Comparison of ENCODE assay signal across 8 cellular contexts in the genomic region with DNA sequence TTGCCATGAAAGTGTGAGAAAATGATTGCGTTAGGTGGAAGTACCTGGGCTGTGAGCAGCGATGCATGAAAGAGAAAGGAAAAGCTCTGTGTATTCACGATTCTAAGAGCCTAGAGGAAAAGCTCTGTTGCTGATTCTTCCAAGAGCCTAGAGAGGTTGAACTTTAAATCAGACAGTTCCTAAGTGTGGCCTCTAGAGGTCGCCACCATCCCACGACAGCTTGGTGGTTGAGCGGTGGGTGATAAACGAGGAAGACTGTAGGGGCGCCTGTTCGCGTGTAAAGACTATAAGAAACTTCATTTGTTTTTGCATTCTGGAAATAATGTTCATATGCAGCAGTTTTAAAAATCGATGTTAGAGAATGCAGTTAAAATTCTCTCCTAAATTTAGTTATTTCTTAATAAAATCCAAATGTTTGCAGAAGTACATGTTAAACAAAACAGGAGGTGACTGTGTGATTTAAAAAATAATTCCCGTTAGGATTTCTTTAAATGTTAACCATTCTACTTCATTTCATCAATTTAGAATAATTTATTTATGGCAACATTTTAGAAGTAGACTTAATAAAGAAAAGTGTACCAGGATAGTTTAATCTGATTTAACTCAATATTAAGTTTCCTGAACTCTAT.
DNase-seq lines count a peak whose midpoint lies in the region; ATAC-seq and TF ChIP-seq lines count a peak whose summit lies in the region.

No MANE protein-coding gene starts in this region.

- DNase-seq in DMS 273 treated with DMSO at 0.1 percent for 48 hours (lab: John Stamatoyannopoulos, UW) (peak; percentile 65), NCI-H1417 treated with DMSO at 0.1 percent for 48 hours (lab: John Stamatoyannopoulos, UW) (peak; percentile 30), T-helper 1 cell (peak in 3 of 5 donors; percentile 30 to 47 (median 34)), cerebellum (ENCODE audit: low spot score) (peak; percentile 28), MV-4-11 (lab: John Stamatoyannopoulos, UW) (no peak), sciatic nerve (ENCODE audit: low spot score) (no peak)

- ATAC-seq in GM21526 (IDR thresholded peaks at IDR 0.05; ENCODE audit: low FRiP score, unreplicated experiment) (peak; percentile 60), sciatic nerve (no peak)

- H4K20me1 ChIP-seq in neural cell (ENCODE audit: insufficient read depth), result no peaks in the 10 kb centered on the region

- no peak for TF ChIP-seq EP300 in neural cell (conservative IDR thresholded peaks at IDR 0.05; ENCODE audit: poor library complexity, severe bottlenecking)

- H3K9ac ChIP-seq in neural cell (ENCODE audit: low read length), result no peak overlapping the region

- H3K4me3 ChIP-seq in neural cell (ENCODE audit: low read length), result no peak overlapping the region

- H2AFZ ChIP-seq in neural cell (ENCODE audit: low read depth, low read length), result no peak overlapping the region

- TF ChIP-seq CTCF in neural cell (IDR thresholded peaks at IDR 0.05; ENCODE audit: poor library complexity, severe bottlenecking), result peak; percentile 92

- no peaks in the 10 kb centered on the region for H3F3A ChIP-seq in neural cell (ENCODE audit: insufficient read depth, low read length, poor library complexity, severe bottlenecking)

- TF ChIP-seq RAD21 in neural cell (conservative IDR thresholded peaks at IDR 0.05), result peak; percentile 93

- no peaks in the 10 kb centered on the region for H3K9me2 ChIP-seq in neural cell (ENCODE audit: insufficient read depth, low read length)

- intact Hi-C loops in sciatic nerve (cut with DNase I), result no loop called here

- H3K27ac ChIP-seq in neural cell (ENCODE audit: low read length), result no peak overlapping the region

- H3K36me3 ChIP-seq in neural cell (ENCODE audit: insufficient read depth, low read length), result no peaks in the 10 kb centered on the region

- no peak overlapping the region for H3K4me2 ChIP-seq in neural cell (ENCODE audit: low read length)

- no peaks in the 10 kb centered on the region for H3K79me2 ChIP-seq in neural cell (replicated peaks; ENCODE audit: insufficient read depth, low read length)

- no peaks in the 10 kb centered on the region for H3K27me3 ChIP-seq in neural cell (ENCODE audit: insufficient read depth, low read depth, low read length)

- no peaks in the 10 kb centered on the region for H3K9me3 ChIP-seq in neural cell (ENCODE audit: low read length)

TF ChIP-seq in neural cell, 6 proteins besides CTCF, POLR2A, EP300 and RAD21:
- TF ChIP-seq MXI1 (conservative IDR thresholded peaks at IDR 0.05; ENCODE audit: poor library complexity, severe bottlenecking), result no peak
- TF ChIP-seq, protein P1, sequence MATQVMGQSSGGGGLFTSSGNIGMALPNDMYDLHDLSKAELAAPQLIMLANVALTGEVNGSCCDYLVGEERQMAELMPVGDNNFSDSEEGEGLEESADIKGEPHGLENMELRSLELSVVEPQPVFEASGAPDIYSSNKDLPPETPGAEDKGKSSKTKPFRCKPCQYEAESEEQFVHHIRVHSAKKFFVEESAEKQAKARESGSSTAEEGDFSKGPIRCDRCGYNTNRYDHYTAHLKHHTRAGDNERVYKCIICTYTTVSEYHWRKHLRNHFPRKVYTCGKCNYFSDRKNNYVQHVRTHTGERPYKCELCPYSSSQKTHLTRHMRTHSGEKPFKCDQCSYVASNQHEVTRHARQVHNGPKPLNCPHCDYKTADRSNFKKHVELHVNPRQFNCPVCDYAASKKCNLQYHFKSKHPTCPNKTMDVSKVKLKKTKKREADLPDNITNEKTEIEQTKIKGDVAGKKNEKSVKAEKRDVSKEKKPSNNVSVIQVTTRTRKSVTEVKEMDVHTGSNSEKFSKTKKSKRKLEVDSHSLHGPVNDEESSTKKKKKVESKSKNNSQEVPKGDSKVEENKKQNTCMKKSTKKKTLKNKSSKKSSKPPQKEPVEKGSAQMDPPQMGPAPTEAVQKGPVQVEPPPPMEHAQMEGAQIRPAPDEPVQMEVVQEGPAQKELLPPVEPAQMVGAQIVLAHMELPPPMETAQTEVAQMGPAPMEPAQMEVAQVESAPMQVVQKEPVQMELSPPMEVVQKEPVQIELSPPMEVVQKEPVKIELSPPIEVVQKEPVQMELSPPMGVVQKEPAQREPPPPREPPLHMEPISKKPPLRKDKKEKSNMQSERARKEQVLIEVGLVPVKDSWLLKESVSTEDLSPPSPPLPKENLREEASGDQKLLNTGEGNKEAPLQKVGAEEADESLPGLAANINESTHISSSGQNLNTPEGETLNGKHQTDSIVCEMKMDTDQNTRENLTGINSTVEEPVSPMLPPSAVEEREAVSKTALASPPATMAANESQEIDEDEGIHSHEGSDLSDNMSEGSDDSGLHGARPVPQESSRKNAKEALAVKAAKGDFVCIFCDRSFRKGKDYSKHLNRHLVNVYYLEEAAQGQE (IDR thresholded peaks at IDR 0.05; ENCODE audit: borderline replicate concordance), result no peak
- TF ChIP-seq POLR2AphosphoS5 (IDR thresholded peaks at IDR 0.05), result no peak
- TF ChIP-seq SMC3 (conservative IDR thresholded peaks at IDR 0.05; ENCODE audit: poor library complexity), result peak; percentile 87
- no peak for TF ChIP-seq EZH2 (IDR thresholded peaks at IDR 0.05; ENCODE audit: borderline replicate concordance, insufficient read depth, low read length, poor library complexity, severe bottlenecking)

Comparison
In these comparisons a context has a peak if more than half of its experiments do, and no peak if none do; other contexts are left out.
1. DNase-seq: peak in DMS 273 treated with DMSO at 0.1 percent for 48 hours (single experiment), NCI-H1417 treated with DMSO at 0.1 percent for 48 hours (single experiment), T-helper 1 cell (3 of 5) and cerebellum (single experiment); none in MV-4-11 (single experiment) and sciatic nerve (single experiment).